ENCODE assay signal across 20 cellular contexts in the genomic region with DNA sequence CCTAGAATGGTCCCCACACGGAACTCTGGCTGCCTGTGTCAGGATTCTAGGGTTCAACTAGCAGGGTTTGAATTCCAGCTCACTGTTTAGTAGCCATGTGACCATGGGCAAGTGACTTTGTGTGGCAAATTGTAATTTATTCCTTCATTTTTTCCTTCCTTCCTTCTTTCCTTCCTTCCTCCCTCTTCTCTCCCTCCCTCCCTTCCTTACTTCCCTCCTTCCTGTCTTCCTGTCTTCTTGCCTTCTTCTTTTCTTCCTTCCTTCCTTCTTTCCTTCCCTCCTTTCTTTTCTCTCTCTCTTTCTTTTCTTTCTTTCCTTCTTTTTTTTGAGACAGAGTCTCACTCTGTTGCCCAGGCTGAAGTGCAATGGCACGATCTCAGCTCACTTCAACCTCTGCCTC. TPM values are rescaled to one million over a fixed set of nuclear protein-coding genes. Genes with fewer than 3 reads are reported as not detected.
DNase-seq lines count a peak whose midpoint lies in the region; ATAC-seq and TF ChIP-seq lines count a peak whose summit lies in the region.
"Had no signal": no experiment of that assay in that cellular context is flagged by ENCODE, and none has a peak within 500 bp of the region (broad histone marks: within the 10 kb centered on the region; RNA-seq: fewer than 3 reads in every experiment).

No MANE protein-coding gene starts in this region.

- no peak for ATAC-seq in CD4-positive, alpha-beta T cell (ENCODE audit: poor library complexity)
- ATAC-seq in effector memory CD8-positive, alpha-beta T cell (replicated peaks), result no peak
- ATAC-seq in HG02642 (IDR thresholded peaks at IDR 0.05; ENCODE audit: poor library complexity, unreplicated experiment), result no peak
- ATAC-seq: esophagus mucosa had no signal

- DNase-seq in CD4-positive, alpha-beta T cell, result no peak
- DNase-seq in activated CD4-positive, alpha-beta memory T cell treated with anti-CD3 and anti-CD28 coated beads for 36 hours, result no peak
- DNase-seq in effector memory CD8-positive, alpha-beta T cell, result no peak
- DNase-seq in NAMALWA (ENCODE audit: low spot score) (no peak), ecto neural progenitor cell (ENCODE audit: low spot score) (no peak)
- DNase-seq: DMS53, glutamatergic neuron, MG63, NCI-H187 treated with DMSO at 0.1 percent for 48 hours, NCI-H524 treated with DMSO at 0.1 percent for 48 hours, PC-9, retina, substantia nigra had no signal

- TF ChIP-seq CTCF in CD4-positive, alpha-beta T cell (IDR thresholded peaks at IDR 0.05), result no peak

- H3K27me3 Mint-ChIP-seq in CD4-positive, alpha-beta T cell, result no peaks in the 10 kb centered on the region
- no peaks in the 10 kb centered on the region for H3K27me3 Mint-ChIP-seq in activated CD4-positive, alpha-beta memory T cell treated with anti-CD3 and anti-CD28 coated beads for 36 hours
- no peaks in the 10 kb centered on the region for H3K27me3 Mint-ChIP-seq in effector memory CD8-positive, alpha-beta T cell

- intact Hi-C loops in CD4-positive, alpha-beta T cell (cut with DNase I, micrococcal nuclease), result no loop called here
- intact Hi-C loops in activated CD4-positive, alpha-beta memory T cell treated with anti-CD3 and anti-CD28 coated beads for 36 hours (cut with micrococcal nuclease), result no loop called here

- no peak overlapping the region for H3K27ac Mint-ChIP-seq in CD4-positive, alpha-beta T cell
- H3K27ac Mint-ChIP-seq in activated CD4-positive, alpha-beta memory T cell treated with anti-CD3 and anti-CD28 coated beads for 36 hours, result peak overlapping the region; percentile 90
- H3K27ac Mint-ChIP-seq in effector memory CD8-positive, alpha-beta T cell, result peak overlapping the region; percentile 81 to 93
- H3K27ac Mint-ChIP-seq: nephron had no signal

- H3K4me1 Mint-ChIP-seq in CD4-positive, alpha-beta T cell (ENCODE audit: low read depth), result peaks cover 11% of the 10 kb centered on the region
- peaks cover 16% of the 10 kb centered on the region for H3K4me1 Mint-ChIP-seq in activated CD4-positive, alpha-beta memory T cell treated with anti-CD3 and anti-CD28 coated beads for 36 hours (ENCODE audit: low read depth)
- H3K4me1 Mint-ChIP-seq in effector memory CD8-positive, alpha-beta T cell (ENCODE audit: low read depth in 2 of 2), result peaks cover 14 to 24% of the 10 kb centered on the region in 2 donors
- H3K4me1 Mint-ChIP-seq: nephron had no signal

- H3K27ac ChIP-seq in CD4-positive, alpha-beta T cell (ENCODE audit: low read depth, low read length), result no peak overlapping the region
- H3K27ac ChIP-seq: coronary artery, PC-9 had no signal

- POLR2A ChIA-PET in CD4-positive, alpha-beta T cell (lab: Charles Lee), result interaction anchor here (0.6 kb wide), 1 partner anchor 49 kb away, joined by 3 read pairs; no protein-coding TSS in a partner anchor
- POLR2A ChIA-PET in activated CD4-positive, alpha-beta memory T cell treated with anti-CD3 and anti-CD28 coated beads for 36 hours (lab: Charles Lee), result interaction anchor here (0.8 to 1.0 kb wide), 2 partner anchors 9 to 66 kb away, joined by 3 read pairs; a partner anchor contains a TSS

- CTCF ChIA-PET in CD4-positive, alpha-beta T cell (lab: Charles Lee), result no interaction called here
- CTCF ChIA-PET in activated CD4-positive, alpha-beta memory T cell treated with anti-CD3 and anti-CD28 coated beads for 36 hours (lab: Charles Lee), result interaction anchor here (0.7 to 1.6 kb wide), 2 partner anchors 15 to 330 kb away, joined by 4 read pairs; no protein-coding TSS in a partner anchor

- peak overlapping the region; percentile 50 for H3K4me3 Mint-ChIP-seq in CD4-positive, alpha-beta T cell
- H3K4me3 Mint-ChIP-seq in activated CD4-positive, alpha-beta memory T cell treated with anti-CD3 and anti-CD28 coated beads for 36 hours, result peak overlapping the region; percentile 80
- H3K4me3 Mint-ChIP-seq in effector memory CD8-positive, alpha-beta T cell, result peak overlapping the region; percentile 65 to 84
- H3K4me3 Mint-ChIP-seq: nephron had no signal

- no peaks in the 10 kb centered on the region for H3K9me3 ChIP-seq in CD4-positive, alpha-beta T cell (ENCODE audit: control insufficient read depth, low read length)
- H3K9me3 ChIP-seq: MG63 had no signal

- H3K9me3 Mint-ChIP-seq in CD4-positive, alpha-beta T cell, result no peaks in the 10 kb centered on the region
- H3K9me3 Mint-ChIP-seq in activated CD4-positive, alpha-beta memory T cell treated with anti-CD3 and anti-CD28 coated beads for 36 hours, result peaks cover 9% of the 10 kb centered on the region
- H3K9me3 Mint-ChIP-seq in effector memory CD8-positive, alpha-beta T cell, result no peaks in the 10 kb centered on the region

- no peaks in the 10 kb centered on the region for H3K36me3 Mint-ChIP-seq in CD4-positive, alpha-beta T cell (ENCODE audit: low read depth)
- H3K36me3 Mint-ChIP-seq in activated CD4-positive, alpha-beta memory T cell treated with anti-CD3 and anti-CD28 coated beads for 36 hours, result no peaks in the 10 kb centered on the region
- H3K36me3 Mint-ChIP-seq in effector memory CD8-positive, alpha-beta T cell (ENCODE audit: insufficient read depth), result no peaks in the 10 kb centered on the region

- H3K27me3 ChIP-seq in CD4-positive, alpha-beta T cell (ENCODE audit: control insufficient read depth, insufficient read depth, low read length), result no peaks in the 10 kb centered on the region
- H3K27me3 ChIP-seq: MG63 had no signal

- H3K4me3 ChIP-seq in GM08714 (ENCODE audit: low read length), result peak overlapping the region; percentile 65; the same call in 1 of the 2 replicates
- H3K4me3 ChIP-seq: coronary artery, lung, MG63, PC-9 had no signal

RNA-seq across cellular contexts. Expression of a gene that starts 8.5 kb away (rescaled TPM):
- total RNA-seq in CD4-positive, alpha-beta T cell, result 100 to 1,000 TPM; 111 to 118 TPM
- total RNA-seq in activated CD4-positive, alpha-beta memory T cell treated with anti-CD3 and anti-CD28 coated beads for 36 hours, result 10 to 100 TPM; 62.1 to 69.3 TPM
- total RNA-seq: PC-9 had no signal

RNA-seq across cellular contexts. Expression of a gene that starts 12.0 kb away (rescaled TPM):
- total RNA-seq in CD4-positive, alpha-beta T cell, result under 1 TPM; 0.53 to 0.88 TPM
- total RNA-seq in activated CD4-positive, alpha-beta memory T cell treated with anti-CD3 and anti-CD28 coated beads for 36 hours, result 10 to 100 TPM in 1 of 2 experiments, 1 to 10 TPM in 1; 8.3 to 11.2 TPM
- total RNA-seq: PC-9 had no signal

RNA-seq across cellular contexts. Expression of a gene that starts 26.1 kb away (rescaled TPM):
- total RNA-seq in CD4-positive, alpha-beta T cell, result 1 to 10 TPM; 7.9 to 9.4 TPM
- total RNA-seq in activated CD4-positive, alpha-beta memory T cell treated with anti-CD3 and anti-CD28 coated beads for 36 hours, result 1 to 10 TPM; 1.6 to 2.4 TPM
- total RNA-seq: H4 had no signal

RNA-seq across cellular contexts. Expression of a gene that starts 30.5 kb away (rescaled TPM):
- 10 to 100 TPM; 10.5 to 10.8 TPM for total RNA-seq in CD4-positive, alpha-beta T cell
- 10 to 100 TPM; 28.6 to 29.6 TPM for total RNA-seq in activated CD4-positive, alpha-beta memory T cell treated with anti-CD3 and anti-CD28 coated beads for 36 hours

RNA-seq across cellular contexts. Expression of a gene that starts 40.7 kb away (rescaled TPM):
- total RNA-seq in CD4-positive, alpha-beta T cell, result 1 to 10 TPM; 1.5 to 1.8 TPM
- total RNA-seq in activated CD4-positive, alpha-beta memory T cell treated with anti-CD3 and anti-CD28 coated beads for 36 hours, result 1 to 10 TPM; 1.2 to 1.4 TPM

Comparison
In these comparisons a context has a peak if more than half of its experiments do, and no peak if none do; other contexts are left out.
1. RNA of a gene that starts 12.0 kb away (total RNA-seq): 8.3 to 11.2 TPM in activated CD4-positive, alpha-beta memory T cell treated with anti-CD3 and anti-CD28 coated beads for 36 hours; 0.53 to 0.88 TPM in CD4-positive, alpha-beta T cell; every median in the first group is over 4 times any median in the second.
2. Peak in every context shown above with its lines, with median percentiles within 50 percentile points of each other: H3K4me3 Mint-ChIP-seq.